In genomic region chr19:3610745-3611717, GRCh38 we compare ENCODE assay signal across 25 cellular contexts. TPM values are rescaled to one million over a fixed set of nuclear protein-coding genes. Genes with fewer than 3 reads are reported as not detected.
"Had no signal": no experiment of that assay in that cellular context is flagged by ENCODE, and none has a peak within 500 bp of the region (broad histone marks: within the 10 kb centered on the region; RNA-seq: fewer than 3 reads in every experiment).

No MANE protein-coding gene starts in this region.

- H3K27me3 ChIP-seq: upper lobe of right lung had no signal

- ATAC-seq: activated CD4-positive, CD25-positive, alpha-beta regulatory T cell treated with anti-CD3 and anti-CD28 coated beads, Interleukin-2, amount 50 U/mL, for 24 hours; effector memory CD8-positive, alpha-beta T cell; left lobe of liver; mucosa of descending colon; naive thymus-derived CD4-positive, alpha-beta T cell; T-cell; upper lobe of right lung had no signal

- H3K27ac ChIP-seq: epithelial cell of prostate, hepatocyte, upper lobe of right lung had no signal

- DNase-seq: activated CD4-positive, alpha-beta T cell treated with anti-CD3 and anti-CD28 coated beads, Interleukin-2, amount 50 U/mL, for 1 hour; activated CD8-positive, alpha-beta memory T cell treated with anti-CD3 and anti-CD28 coated beads for 24 hours; activated gamma-delta T cell treated with Interleukin-2 at 50 U/mL for 16 hours; activated naive CD8-positive, alpha-beta T cell treated with anti-CD3 and anti-CD28 coated beads, Interleukin-2, amount 10 ng/mL, durations not matched to agents 7 days and 5 days; cerebellar nuclear complex; dermis blood vessel endothelial cell; effector memory CD8-positive, alpha-beta T cell; islet precursor cell; mucosa of descending colon; naive thymus-derived CD4-positive, alpha-beta T cell; stimulated activated CD4-positive, alpha-beta T cell treated with anti-CD3 and anti-CD28 coated beads, Interleukin-15, amount 100 ng/mL, for 24 hours; stimulated activated CD4-positive, alpha-beta T cell treated with anti-CD3 and anti-CD28 coated beads, Interleukin-4, amount 100 ng/mL, for 4 hours; stimulated activated CD8-positive, alpha-beta memory T cell treated with anti-CD3 and anti-CD28 coated beads, Interleukin-4, amount 100 ng/mL, for 48 hours; stimulated activated naive CD4-positive, alpha-beta T cell treated with Interleukin-2 at 50 U/mL for 16 hours; substantia nigra; T-cell; T-helper 9 cell had no signal

- H3K27ac Mint-ChIP-seq: activated naive CD8-positive, alpha-beta T cell treated with anti-CD3 and anti-CD28 coated beads, Interleukin-2, amount 10 ng/mL, durations not matched to agents 7 days and 5 days; memory B cell; T-cell had no signal

- H3K9me3 Mint-ChIP-seq: activated naive CD8-positive, alpha-beta T cell treated with anti-CD3 and anti-CD28 coated beads, Interleukin-2, amount 10 ng/mL, durations not matched to agents 7 days and 5 days; effector memory CD8-positive, alpha-beta T cell; memory B cell; naive thymus-derived CD4-positive, alpha-beta T cell; T-cell had no signal

- H3K4me3 ChIP-seq: hepatocyte, mucosa of descending colon, upper lobe of right lung had no signal

- H3K4me3 Mint-ChIP-seq: activated naive CD8-positive, alpha-beta T cell treated with anti-CD3 and anti-CD28 coated beads, Interleukin-2, amount 10 ng/mL, durations not matched to agents 7 days and 5 days; effector memory CD8-positive, alpha-beta T cell; memory B cell; naive thymus-derived CD4-positive, alpha-beta T cell; T-cell had no signal

- H3K27me3 Mint-ChIP-seq: activated naive CD8-positive, alpha-beta T cell treated with anti-CD3 and anti-CD28 coated beads, Interleukin-2, amount 10 ng/mL, durations not matched to agents 7 days and 5 days; effector memory CD8-positive, alpha-beta T cell; T-cell had no signal

- H3K9me3 ChIP-seq: mucosa of descending colon, upper lobe of right lung had no signal

RNA-seq across cellular contexts. Expression of gene GIPC3, which starts 25.8 kb away (rescaled TPM):
- total RNA-seq: hepatocyte, renal cortical epithelial cell, skeletal muscle tissue had no signal
